Comparison of ENCODE assay signal across 34 cellular contexts in the genomic region with DNA sequence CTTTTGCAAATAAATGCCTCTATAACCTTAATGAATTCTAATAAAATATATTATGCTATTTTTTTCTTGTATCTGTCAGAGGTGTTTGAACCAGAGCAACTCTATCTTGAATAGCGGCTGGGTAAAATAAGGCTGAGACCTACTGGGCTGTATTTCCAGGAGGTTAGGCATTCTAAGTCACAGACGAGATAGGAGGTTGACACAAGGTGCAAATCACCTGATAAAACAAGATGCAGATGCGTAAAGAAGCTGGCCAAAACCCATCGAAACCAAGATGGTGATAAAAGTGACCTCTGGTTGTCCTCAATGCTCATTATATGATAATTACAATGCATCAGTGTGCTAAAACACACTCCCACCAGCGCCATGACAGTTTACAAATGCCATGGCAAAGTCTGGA.
"Had no signal": no experiment of that assay in that cellular context is flagged by ENCODE, and none has a peak within 500 bp of the region (broad histone marks: within the 10 kb centered on the region; RNA-seq: fewer than 3 reads in every experiment).

No MANE protein-coding gene starts in this region.

- H3K27me3 ChIP-seq: adrenal gland, ascending aorta, body of pancreas, brain microvascular endothelial cell, breast epithelium, cardiac muscle cell had no signal

- H3K27ac ChIP-seq: adrenal gland, ascending aorta, body of pancreas, brain microvascular endothelial cell, breast epithelium, cardiac muscle cell had no signal

- H3K4me3 ChIP-seq: adrenal gland, ascending aorta, body of pancreas, breast epithelium, cardiac muscle cell had no signal

- FAIRE-seq: astrocyte, bronchial epithelial cell had no signal

- DNase-seq: activated effector memory CD4-positive, alpha-beta T cell treated with anti-CD3 and anti-CD28 coated beads, Interleukin-2, amount 50 U/mL, for 16 hours; activated effector memory CD4-positive, alpha-beta T cell treated with Interleukin-2 at 50 U/mL for 16 hours; activated gamma-delta T cell; activated gamma-delta T cell treated with Interleukin-2 at 50 U/mL for 16 hours; activated naive CD4-positive, alpha-beta T cell; activated naive CD4-positive, alpha-beta T cell treated with anti-CD3 and anti-CD28 coated beads for 36 hours; activated naive CD4-positive, alpha-beta T cell treated with anti-CD3 and anti-CD28 coated beads, Interleukin-2, amount 10 ng/mL, durations not matched to agents 7 days and 5 days; activated naive CD4-positive, alpha-beta T cell treated with anti-CD3 and anti-CD28 coated beads, Interleukin-2, amount 50 U/mL, for 16 hours; activated naive CD4-positive, alpha-beta T cell treated with Interleukin-2 at 50 U/mL for 16 hours; activated naive CD8-positive, alpha-beta T cell treated with anti-CD3 and anti-CD28 coated beads for 36 hours; activated naive CD8-positive, alpha-beta T cell treated with anti-CD3 and anti-CD28 coated beads, Interleukin-2, amount 10 ng/mL, durations not matched to agents 7 days and 5 days; activated naive CD8-positive, alpha-beta T cell treated with anti-CD3 and anti-CD28 coated beads, Interleukin-2, amount 50 U/mL, for 24 hours; activated T-cell treated with anti-CD3 and anti-CD28 coated beads, Interleukin-2, amount 50 U/mL, for 1 hour; activated T-cell treated with anti-CD3 and anti-CD28 coated beads, Interleukin-2, amount 50 U/mL, for 24 hours; activated T-cell treated with anti-CD3 and anti-CD28 coated beads, Interleukin-2, amount 50 U/mL, for 4 hours; activated T-cell treated with anti-CD3 and anti-CD28 coated beads, Interleukin-2, amount 50 U/mL, for 48 hours; activated T-cell treated with anti-CD3 and anti-CD28 coated beads, Interleukin-2, amount 50 U/mL, for 72 hours; adrenal gland; amniotic stem cell; amygdala; anterior cingulate cortex; aorta; body of pancreas; brain microvascular endothelial cell; caudate nucleus; central memory CD4-positive, alpha-beta T cell; cerebellar nuclear complex had no signal

- ATAC-seq: activated naive CD4-positive, alpha-beta T cell treated with anti-CD3 and anti-CD28 coated beads, Interleukin-2, amount 50 U/mL, for 72 hours; activated naive CD8-positive, alpha-beta T cell treated with anti-CD3 and anti-CD28 coated beads, Interleukin-2, amount 50 U/mL, for 24 hours; activated T-cell treated with anti-CD3 and anti-CD28 coated beads, Interleukin-2, amount 50 U/mL, for 4 hours; activated T-cell treated with anti-CD3 and anti-CD28 coated beads, Interleukin-2, amount 50 U/mL, for 72 hours; activated T-helper 17 cell treated with anti-CD3 and anti-CD28 coated beads, Interleukin-2, amount 50 U/mL, for 72 hours; body of pancreas had no signal

- H3K36me3 ChIP-seq: adrenal gland, ascending aorta, brain microvascular endothelial cell, breast epithelium, cardiac muscle cell had no signal

- H3K4me1 ChIP-seq: adrenal gland, ascending aorta, body of pancreas, breast epithelium had no signal

- H3K9me3 ChIP-seq: adrenal gland, ascending aorta, body of pancreas, breast epithelium had no signal
